2 cellular contexts compared by ENCODE assay signal in the genomic region with DNA sequence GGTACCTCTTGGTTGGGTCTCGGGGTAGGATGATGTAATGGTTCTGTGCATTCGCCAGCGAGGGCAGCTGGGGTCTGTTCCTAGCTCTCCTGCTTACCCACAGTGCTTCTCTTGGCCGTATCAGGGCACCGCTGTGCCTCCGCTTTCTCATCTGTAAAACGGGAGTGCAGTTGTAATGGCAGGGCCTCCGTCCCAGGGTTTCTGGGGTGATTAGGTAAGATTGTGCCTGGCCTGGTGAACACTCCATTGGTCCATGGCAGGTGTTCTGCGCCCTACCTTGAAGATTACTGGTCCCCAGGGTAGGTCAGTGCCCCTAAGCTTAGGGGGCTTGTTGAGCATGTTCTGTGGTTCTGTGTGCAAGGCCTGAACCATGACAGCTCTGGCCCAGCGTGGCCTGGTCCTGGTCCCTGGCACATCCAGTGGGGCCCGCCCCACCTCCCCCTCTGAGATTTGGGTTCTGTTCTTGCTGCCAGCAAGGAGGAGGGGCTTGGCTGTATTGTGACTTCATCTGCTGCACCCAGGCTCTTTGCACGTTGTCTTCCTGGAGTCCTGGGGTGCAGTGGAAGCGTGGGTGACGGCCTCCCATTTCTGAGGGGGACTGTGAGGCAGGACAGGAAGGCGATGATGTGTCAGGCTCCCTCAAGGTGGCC.
TF ChIP-seq lines count a peak whose summit lies in the region.

No MANE protein-coding gene starts in this region.

TF ChIP-seq in A549, 52 proteins besides CTCF, POLR2A, EP300 and RAD21:
- TF ChIP-seq CHD4 (IDR thresholded peaks at IDR 0.05; ENCODE audit: borderline replicate concordance) (no peak), CBX2 (IDR thresholded peaks at IDR 0.05; ENCODE audit: borderline replicate concordance, low read depth) (no peak), SMC3 (IDR thresholded peaks at IDR 0.05) (no peak), ZC3H11A (IDR thresholded peaks at IDR 0.05) (no peak), HOXB5 (CRISPR knock-in tag; IDR thresholded peaks at IDR 0.05) (no peak), MAFK (IDR thresholded peaks at IDR 0.05; ENCODE audit: partially characterized antibody) (no peak), EHF (CRISPR knock-in tag; IDR thresholded peaks at IDR 0.05) (no peak), GATA3 (IDR thresholded peaks at IDR 0.05; ENCODE audit: borderline replicate concordance) (no peak), HDAC2 (IDR thresholded peaks at IDR 0.05) (no peak), POLR2AphosphoS2 (conservative IDR thresholded peaks at IDR 0.05; ENCODE audit: low read length) (no peak), NR3C1 (IDR thresholded peaks at IDR 0.05) (no peak), FOSB (CRISPR knock-in tag; IDR thresholded peaks at IDR 0.05) (no peak)
- TF ChIP-seq, protein P1, sequence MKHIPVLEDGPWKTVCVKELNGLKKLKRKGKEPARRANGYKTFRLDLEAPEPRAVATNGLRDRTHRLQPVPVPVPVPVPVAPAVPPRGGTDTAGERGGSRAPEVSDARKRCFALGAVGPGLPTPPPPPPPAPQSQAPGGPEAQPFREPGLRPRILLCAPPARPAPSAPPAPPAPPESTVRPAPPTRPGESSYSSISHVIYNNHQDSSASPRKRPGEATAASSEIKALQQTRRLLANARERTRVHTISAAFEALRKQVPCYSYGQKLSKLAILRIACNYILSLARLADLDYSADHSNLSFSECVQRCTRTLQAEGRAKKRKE (CRISPR knock-in tag; IDR thresholded peaks at IDR 0.05; ENCODE audit: low read depth) = no peak

TF ChIP-seq in GM12891, 5 proteins besides CTCF, POLR2A, EP300 and RAD21:
- no peak for TF ChIP-seq SPI1 (IDR thresholded peaks at IDR 0.05; ENCODE audit: low read depth, low read length)
- TF ChIP-seq POU2F2 (IDR thresholded peaks at IDR 0.05; ENCODE audit: low read depth, low read length) = no peak
- TF ChIP-seq POLR2AphosphoS5 (IDR thresholded peaks at IDR 0.05; ENCODE audit: low read depth, low read length) = no peak
- no peak for TF ChIP-seq TAF1 (IDR thresholded peaks at IDR 0.05; ENCODE audit: low read depth, low read length)
- no peak for TF ChIP-seq PAX5 (IDR thresholded peaks at IDR 0.05; ENCODE audit: insufficient read depth, low read length, severe bottlenecking)
